In the genomic region with DNA sequence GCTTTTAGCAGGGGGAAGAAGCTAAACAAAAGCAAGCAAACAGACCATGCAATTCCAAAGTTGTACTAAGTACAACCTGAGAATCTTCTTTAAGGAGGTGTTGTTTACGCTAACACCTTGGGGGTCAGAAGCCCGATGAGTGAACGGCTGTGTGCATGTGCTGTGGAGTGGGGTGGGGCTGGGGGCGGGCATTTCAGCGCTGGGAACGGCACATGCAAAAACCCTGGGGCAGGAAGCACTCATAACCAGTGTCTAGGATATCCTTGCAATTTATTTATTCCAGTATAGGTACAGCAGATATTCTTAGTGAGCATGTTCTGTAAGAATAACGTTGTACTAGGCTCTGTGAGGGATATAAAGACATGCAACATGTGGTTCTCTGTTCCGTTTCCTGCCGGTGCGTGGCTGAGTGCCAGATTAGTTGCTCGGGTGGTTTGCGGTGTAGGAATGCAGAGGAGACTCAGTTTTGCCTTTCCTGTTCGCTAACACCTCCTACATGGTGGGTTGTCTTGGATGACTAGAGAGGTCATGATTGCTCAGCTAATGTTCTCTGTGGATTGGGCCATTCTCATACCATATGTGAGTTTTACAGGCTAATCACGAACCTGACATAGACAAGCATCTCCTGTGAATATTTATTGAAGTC, we compare ENCODE assay signal across 8 cellular contexts. TPM values are rescaled to one million over a fixed set of nuclear protein-coding genes. Genes with fewer than 3 reads are reported as not detected.
DNase-seq lines count a peak whose midpoint lies in the region; ATAC-seq, FAIRE-seq and TF ChIP-seq lines count a peak whose summit lies in the region.

No MANE protein-coding gene starts in this region.

- no peak overlapping the region for H3K27ac Mint-ChIP-seq in activated B cell treated with CpG ODN at 0.5 μM for 24 hours
- peak overlapping the region in 5 of 10 donors; percentile 8 to 91 (median 53) for H3K27ac Mint-ChIP-seq in naive thymus-derived CD8-positive, alpha-beta T cell

- no peaks in the 10 kb centered on the region for H3K36me3 Mint-ChIP-seq in activated B cell treated with CpG ODN at 0.5 μM for 24 hours (ENCODE audit: low read depth)
- H3K36me3 Mint-ChIP-seq in naive thymus-derived CD8-positive, alpha-beta T cell: peaks cover 0 to 2% (median 0%) of the 10 kb centered on the region in 3 donors

- FAIRE-seq in urothelium cell line (lab: Jason Lieb, UNC): peak; percentile 78

- peaks cover 15% of the 10 kb centered on the region for H3K4me1 Mint-ChIP-seq in activated B cell treated with CpG ODN at 0.5 μM for 24 hours
- H3K4me1 Mint-ChIP-seq in naive thymus-derived CD8-positive, alpha-beta T cell: peaks cover 32 to 59% (median 45%) of the 10 kb centered on the region in 4 donors

- CTCF ChIA-PET in activated B cell treated with CpG ODN at 0.5 μM for 24 hours (lab: Charles Lee): no interaction called here

- DNase-seq in AG08395 (ENCODE audit: low spot score): peak; percentile 85
- DNase-seq in activated B cell treated with CpG ODN at 0.5 μM for 24 hours: peak; percentile 33
- DNase-seq in T47D (ENCODE audit: low read depth in 1 of 2, low spot score in 1 of 2): peak; percentile 41 to 48
- peak; percentile 47 to 88 (median 79) for DNase-seq in naive thymus-derived CD8-positive, alpha-beta T cell
- peak; percentile 78 for DNase-seq in urothelium cell line (ENCODE audit: low spot score)
- no peak for DNase-seq in NCI-H2171 (lab: John Stamatoyannopoulos, UW)

- no peaks in the 10 kb centered on the region for H3K9me3 Mint-ChIP-seq in activated B cell treated with CpG ODN at 0.5 μM for 24 hours
- peaks cover 0 to 2% (median 0%) of the 10 kb centered on the region in 9 donors for H3K9me3 Mint-ChIP-seq in naive thymus-derived CD8-positive, alpha-beta T cell

- POLR2A ChIA-PET in activated B cell treated with CpG ODN at 0.5 μM for 24 hours (lab: Charles Lee): no interaction called here
- POLR2A ChIA-PET in naive thymus-derived CD8-positive, alpha-beta T cell (lab: Charles Lee): no interaction called here

- H3K27me3 Mint-ChIP-seq in activated B cell treated with CpG ODN at 0.5 μM for 24 hours: no peaks in the 10 kb centered on the region
- H3K27me3 Mint-ChIP-seq in naive thymus-derived CD8-positive, alpha-beta T cell: peaks cover 3 to 65% (median 18%) of the 10 kb centered on the region in 5 donors

- in situ Hi-C loops in T47D (cut with HindIII; ENCODE audit: low pct_unique_long_range_greater_than_20kb, low sequenced_read_pairs): no loop called here

- peak; percentile 91 for ATAC-seq in GM19395 (IDR thresholded peaks at IDR 0.05; ENCODE audit: unreplicated experiment)
- ATAC-seq in HG03565 (IDR thresholded peaks at IDR 0.05; ENCODE audit: unreplicated experiment): peak; percentile 88
- ATAC-seq in activated B cell treated with CpG ODN at 0.5 μM for 24 hours (ENCODE audit: low read depth): peak; percentile 93
- peak; percentile 91 to 96 for ATAC-seq in naive thymus-derived CD8-positive, alpha-beta T cell

- intact Hi-C loops in activated B cell treated with CpG ODN at 0.5 μM for 24 hours (cut with micrococcal nuclease): no loop called here

- H3K4me3 Mint-ChIP-seq in activated B cell treated with CpG ODN at 0.5 μM for 24 hours: peak overlapping the region; percentile 49
- H3K4me3 Mint-ChIP-seq in naive thymus-derived CD8-positive, alpha-beta T cell: peak overlapping the region; percentile 38 to 89 (median 63)

- TF ChIP-seq CTCF in activated B cell treated with CpG ODN at 0.5 μM for 24 hours (IDR thresholded peaks at IDR 0.05): no peak

RNA-seq across cellular contexts. Expression of a gene that starts 3.7 kb away (rescaled TPM):
- total RNA-seq in activated B cell treated with CpG ODN at 0.5 μM for 24 hours: not detected in 2 replicates
- total RNA-seq in naive thymus-derived CD8-positive, alpha-beta T cell: under 1 TPM in 1 of 2 experiments, not detected in 1; 0.18 TPM
- 1 to 10 TPM in 1 of 3 donors, not detected in 2; 2.3 TPM for polyA plus RNA-seq in naive thymus-derived CD8-positive, alpha-beta T cell
